8 cellular contexts compared by ENCODE assay signal in the genomic region with DNA sequence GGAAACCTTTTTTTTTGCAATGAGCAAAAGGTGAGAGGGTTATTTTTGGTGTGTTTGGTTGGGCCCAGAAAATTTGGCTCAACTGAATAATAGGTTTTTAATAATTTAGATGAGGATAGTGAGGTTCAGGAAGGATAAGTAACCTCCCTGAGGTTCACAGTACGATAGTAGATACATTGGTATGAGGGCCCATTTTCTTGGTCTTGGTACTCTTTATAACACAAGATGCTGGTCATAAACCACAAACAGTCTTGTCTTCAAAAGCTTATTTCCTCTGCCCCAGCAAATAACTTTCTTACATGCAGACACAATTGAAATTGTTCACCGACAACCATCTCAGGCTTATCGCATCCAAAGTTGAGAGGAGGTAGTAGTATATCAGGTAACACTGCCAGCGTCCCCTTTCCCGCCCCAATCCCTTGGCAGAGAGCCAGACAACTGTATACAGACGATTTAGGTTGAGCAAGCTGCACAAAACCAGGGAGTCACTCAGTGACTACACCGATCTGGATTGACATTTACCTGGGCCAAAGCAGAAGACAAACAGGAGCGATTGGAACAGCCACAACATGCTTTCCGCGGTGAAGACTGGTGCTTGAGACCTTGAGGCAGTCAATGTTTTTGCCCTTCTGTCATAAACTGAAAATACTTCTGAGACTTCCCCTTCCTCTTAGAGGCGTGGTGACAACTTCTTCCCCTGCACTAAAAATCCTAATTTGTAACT. TPM values are rescaled to one million over a fixed set of nuclear protein-coding genes. Genes with fewer than 3 reads are reported as not detected.
A peak's percentile ranks its signal among the peaks of the same experiment; 100 is the strongest.
DNase-seq lines count a peak whose midpoint lies in the region; ATAC-seq and TF ChIP-seq lines count a peak whose summit lies in the region.

A gene (minus strand): TSS at position 634 of the 724 bp plus-strand sequence. CDS start 63 bp downstream, at position 571.

- H3K27me3 ChIP-seq in thoracic aorta (replicated peaks; ENCODE audit: insufficient read depth), result no peaks in the 10 kb centered on the region

- H3K4me1 Mint-ChIP-seq in activated naive CD8-positive, alpha-beta T cell treated with anti-CD3 and anti-CD28 coated beads, Interleukin-2, amount 50 U/mL, for 24 hours, result peaks cover 71% of the 10 kb centered on the region

- peak within 1 kb of the TSS; percentile 96 for H3K27ac Mint-ChIP-seq in activated naive CD8-positive, alpha-beta T cell treated with anti-CD3 and anti-CD28 coated beads, Interleukin-2, amount 50 U/mL, for 24 hours

- H3K36me3 Mint-ChIP-seq in activated naive CD8-positive, alpha-beta T cell treated with anti-CD3 and anti-CD28 coated beads, Interleukin-2, amount 50 U/mL, for 24 hours (ENCODE audit: low read depth), result peaks cover 60% of the 10 kb centered on the region

- H3K27me3 Mint-ChIP-seq in activated naive CD8-positive, alpha-beta T cell treated with anti-CD3 and anti-CD28 coated beads, Interleukin-2, amount 50 U/mL, for 24 hours, result no peaks in the 10 kb centered on the region

- H3K4me3 ChIP-seq in thoracic aorta, result peak within 1 kb of the TSS; percentile 45

- no peaks in the 10 kb centered on the region for H3K9me3 ChIP-seq in thoracic aorta

- H3K27ac ChIP-seq in thoracic aorta, result no peak within 1 kb of the TSS

- peaks cover 36% of the 10 kb centered on the region for H3K9me3 Mint-ChIP-seq in activated naive CD8-positive, alpha-beta T cell treated with anti-CD3 and anti-CD28 coated beads, Interleukin-2, amount 50 U/mL, for 24 hours

- H3K4me1 ChIP-seq in thoracic aorta (ENCODE audit: control insufficient read depth in 1 of 2, low read depth in 2 of 2), result no peaks in the 10 kb centered on the region

- peak; percentile 65 for ATAC-seq in activated naive CD8-positive, alpha-beta T cell treated with anti-CD3 and anti-CD28 coated beads, Interleukin-2, amount 50 U/mL, for 24 hours
- ATAC-seq in thoracic aorta (ENCODE audit: insufficient number of reproducible peaks, low FRiP score, low read depth), result no peak
- no peak for ATAC-seq in HG03097 (IDR thresholded peaks at IDR 0.05; ENCODE audit: low FRiP score, unreplicated experiment)
- ATAC-seq in GM21381 (IDR thresholded peaks at IDR 0.05; ENCODE audit: unreplicated experiment), result no peak

- H3K36me3 ChIP-seq in thoracic aorta, result no peaks in the 10 kb centered on the region

- no peak for TF ChIP-seq CTCF in thoracic aorta (IDR thresholded peaks at IDR 0.05)

- DNase-seq in NCI-H748 (lab: John Stamatoyannopoulos, UW; ENCODE audit: unreplicated experiment) (peak; percentile 7), NCI-H748 treated with DMSO at 0.1 percent for 48 hours (lab: John Stamatoyannopoulos, UW) (no peak), OCI-M1 (lab: John Stamatoyannopoulos, UW) (peak; percentile 74), thoracic aorta (ENCODE audit: low spot score) (no peak), hypothalamus (lab: John Stamatoyannopoulos, UW) (no peak)
- DNase-seq in activated naive CD8-positive, alpha-beta T cell treated with anti-CD3 and anti-CD28 coated beads, Interleukin-2, amount 50 U/mL, for 24 hours, result peak; percentile 66

- H3K4me3 Mint-ChIP-seq in activated naive CD8-positive, alpha-beta T cell treated with anti-CD3 and anti-CD28 coated beads, Interleukin-2, amount 50 U/mL, for 24 hours, result peak within 1 kb of the TSS; percentile 97

RNA-seq across cellular contexts. Expression of the gene that starts here (rescaled TPM):
- total RNA-seq in thoracic aorta, result 1 to 10 TPM; 1.2 to 5.6 TPM

Comparison
In these comparisons a context has a peak if more than half of its experiments do, and no peak if none do; other contexts are left out.
1. DNase-seq: peak in NCI-H748 (single experiment), OCI-M1 (single experiment) and activated naive CD8-positive, alpha-beta T cell treated with anti-CD3 and anti-CD28 coated beads, Interleukin-2, amount 50 U/mL, for 24 hours (single experiment); none in NCI-H748 treated with DMSO at 0.1 percent for 48 hours (single experiment), thoracic aorta (single experiment) and hypothalamus (0 of 51).